12 cellular contexts compared by ENCODE assay signal in genomic region chr10:5043716-5044115, GRCh38. TPM values are rescaled to one million over a fixed set of nuclear protein-coding genes. Genes with fewer than 3 reads are reported as not detected.
DNase-seq lines count a peak whose midpoint lies in the region; ATAC-seq, FAIRE-seq and TF ChIP-seq lines count a peak whose summit lies in the region.
"Had no signal": no experiment of that assay in that cellular context is flagged by ENCODE, and none has a peak within 500 bp of the region (broad histone marks: within the 10 kb centered on the region; RNA-seq: fewer than 3 reads in every experiment).

No MANE protein-coding gene starts in this region.

- H3K4me2 ChIP-seq in HepG2 (ENCODE audit: low read depth, low read length) = no peak overlapping the region

- DNase-seq in HepG2 (ENCODE audit: low spot score) (no peak), NCI-H69 (lab: John Stamatoyannopoulos, UW) (peak; percentile 86), ovary (no peak), HUDEP-2 (lab: John Stamatoyannopoulos, UW; ENCODE audit: unreplicated experiment in 76 of 76) (no peak), midbrain (lab: John Stamatoyannopoulos, UW) (no peak)
- DNase-seq: natural killer cell, trophoblast cell, WERI-Rb-1 had no signal

- in situ Hi-C loops in HepG2 (cut with HindIII; ENCODE audit: extremely low pct_ligation_motif_present, low pct_unique_long_range_greater_than_20kb) = no loop called here

- H3K9ac ChIP-seq in liver (ENCODE audit: low read depth in 1 of 2, low read length in 2 of 2) (no peak overlapping the region), HepG2 (ENCODE audit: insufficient read depth, low read depth, low read length) (no peak overlapping the region)

- no peak for TF ChIP-seq CTCF in liver (IDR thresholded peaks at IDR 0.05; ENCODE audit: low read depth, low read length, missing input control)
- TF ChIP-seq CTCF in HepG2 (CRISPR knock-in tag; IDR thresholded peaks at IDR 0.05) = no peak
- TF ChIP-seq CTCF in ovary (IDR thresholded peaks at IDR 0.05) = no peak

- H3K36me3 ChIP-seq in liver (ENCODE audit: control insufficient read depth in 4 of 4, insufficient read depth in 3 of 4, low read depth in 1 of 4, low read length in 3 of 4) (no peaks in the 10 kb centered on the region), HepG2 (replicated peaks in 1 of 2; ENCODE audit: control insufficient read depth in 1 of 2, insufficient read depth in 2 of 2, low read length in 2 of 2) (no peaks in the 10 kb centered on the region), ovary (no peaks in the 10 kb centered on the region)
- H3K36me3 ChIP-seq: WERI-Rb-1 had no signal

- TF ChIP-seq RAD21 in liver (IDR thresholded peaks at IDR 0.05) (peak; percentile 45 to 51), HepG2 (CRISPR knock-in tag; IDR thresholded peaks at IDR 0.05) (no peak)

- H3K4me3 ChIP-seq in liver (ENCODE audit: low read depth in 1 of 3, low read length in 3 of 3) (no peak overlapping the region), HepG2 (replicated peaks in 1 of 3; ENCODE audit: insufficient read depth in 1 of 3, low read depth in 2 of 3, low read length in 3 of 3) (no peak overlapping the region), ovary (no peak overlapping the region)
- H3K4me3 ChIP-seq: SK-N-MC had no signal

- CTCF ChIA-PET in HepG2 (lab: Yijun Ruan, JAX; ENCODE audit: low intra/inter-chr PET ratio, low total read pairs) = no interaction called here

- TF ChIP-seq POLR2A in HepG2 (IDR thresholded peaks at IDR 0.05; ENCODE audit: insufficient read depth in 1 of 2, low read depth in 2 of 2, low read length in 2 of 2) = no peak
- no peak for TF ChIP-seq POLR2A in ovary (IDR thresholded peaks at IDR 0.05)

- TF ChIP-seq EP300 in HepG2 (IDR thresholded peaks at IDR 0.05; ENCODE audit: low read depth in 2 of 2, low read length in 2 of 2) = no peak
- TF ChIP-seq EP300 in HepG2 (CRISPR knock-in tag; IDR thresholded peaks at IDR 0.05; ENCODE audit: borderline replicate concordance) = no peak
- no peak for TF ChIP-seq EP300 in ovary (IDR thresholded peaks at IDR 0.05)

- WGBS in liver = 53% methylated on average over 1 of the region's 1 CpG
- WGBS in HepG2 (ENCODE audit: low lambda C conversion rate) = 100% methylated on average over 1 of the region's 1 CpG
- WGBS in ovary, 3 donors = 98 to 100% (median 100%) methylated on average over 1 of the region's 1 CpG

- no peaks in the 10 kb centered on the region for H3K79me2 ChIP-seq in HepG2 (ENCODE audit: insufficient read depth, low read length)

- no peaks in the 10 kb centered on the region for H3K9me3 ChIP-seq in liver (ENCODE audit: control insufficient read depth in 4 of 4, low read length in 3 of 4)
- H3K9me3 ChIP-seq in HepG2 (ENCODE audit: low read length) = peaks cover 28% of the 10 kb centered on the region
- H3K9me3 ChIP-seq in ovary = no peaks in the 10 kb centered on the region

- H3K27me3 ChIP-seq in liver (ENCODE audit: control insufficient read depth in 4 of 4, insufficient read depth in 4 of 4, low read length in 3 of 4) (no peaks in the 10 kb centered on the region), HepG2 (ENCODE audit: control insufficient read depth in 1 of 2, insufficient read depth in 2 of 2, low read length in 2 of 2) (no peaks in the 10 kb centered on the region), ovary (no peaks in the 10 kb centered on the region)

- POLR2A ChIA-PET in HepG2 (lab: Yijun Ruan, JAX) = no interaction called here

- ATAC-seq in HepG2 (no peak), SK-N-SH treated with all-trans-retinoic acid at 6 μM for 48 hours (no peak)
- ATAC-seq: natural killer cell had no signal

- no TSS peak for BruUV-seq in HepG2 (replicated peaks; lab: Mats Ljungman, UMichigan)

- H4K20me1 ChIP-seq in HepG2 (ENCODE audit: insufficient read depth, low read length) = no peaks in the 10 kb centered on the region

- intact Hi-C loops in HepG2 (cut with micrococcal nuclease; ENCODE audit: unreplicated experiment) = no loop called here
- intact Hi-C loops in ovary (cut with DNase I) = no loop called here

- FAIRE-seq in HepG2 (lab: Jason Lieb, UNC) (no peak), islet of Langerhans (lab: Jason Lieb, UNC) (peak; percentile 99)

- H2AFZ ChIP-seq in HepG2 (ENCODE audit: low read length) = no peak overlapping the region

- peaks cover 9 to 44% (median 41%) of the 10 kb centered on the region in 4 donors for H3K4me1 ChIP-seq in liver (ENCODE audit: control insufficient read depth in 4 of 4, insufficient read depth in 4 of 4, low read length in 3 of 4)
- peaks cover 53% of the 10 kb centered on the region for H3K4me1 ChIP-seq in HepG2 (ENCODE audit: insufficient read depth, low read length)
- peaks cover 5% of the 10 kb centered on the region for H3K4me1 ChIP-seq in ovary (ENCODE audit: insufficient read depth)

- H3K27ac ChIP-seq in liver (ENCODE audit: low read depth in 1 of 2, low read length in 2 of 2) (peak overlapping the region; percentile 40 to 41), HepG2 (ENCODE audit: extremely low read length, insufficient read depth, low read length) (no peak overlapping the region), ovary (no peak overlapping the region)
- H3K27ac ChIP-seq: SK-N-MC, WERI-Rb-1 had no signal

TF ChIP-seq in liver, 16 proteins besides CTCF, POLR2A, EP300 and RAD21 (continues in another document):
- TF ChIP-seq FOXA2 (IDR thresholded peaks at IDR 0.05) = peak; percentile 61
- peak; percentile 64 to 79 for TF ChIP-seq RXRA (IDR thresholded peaks at IDR 0.05)

TF ChIP-seq in HepG2, 621 proteins besides CTCF, POLR2A, EP300 and RAD21 (continues in another document):
- no peak for TF ChIP-seq ZNF740 (CRISPR knock-in tag; IDR thresholded peaks at IDR 0.05)

RNA-seq across cellular contexts. Expression of gene AKR1C2, which starts 40.1 kb away (rescaled TPM):
- total RNA-seq in liver (100 to 1,000 TPM in 1 of 2 donors, 10 to 100 TPM in 1; 63.8 to 129 TPM), HepG2 (2016; rRNA removed; fragmentation: Illumina TruSeq; extraction: Trizol) (900 and 1,454 TPM in 2 replicates), ovary (10 to 100 TPM in 5 of 7 donors, 1 to 10 TPM in 2; 2.0 to 17.4 (median 14.0) TPM)
- polyA plus RNA-seq in liver (100 to 1,000 TPM; 195 to 699 TPM), HepG2 (2011; rRNA removed) (119 and 140 TPM in 2 replicates), ovary (10 to 100 TPM in 1 of 2 donors, 1 to 10 TPM in 1; 9.8 to 24.5 TPM)
- total RNA-seq in HepG2 (2016; cell fraction: cytosol; rRNA removed; fragmentation: Illumina TruSeq; extraction: Trizol; ENCODE audit: low read depth) = 163 and 172 TPM in 2 replicates
- 917 and 1,471 TPM in 2 replicates for total RNA-seq in HepG2 (2016; cell fraction: insoluble cytoplasmic fraction; rRNA removed; fragmentation: Illumina TruSeq; extraction: Trizol)
- total RNA-seq in HepG2 (2016; cell fraction: membrane; rRNA removed; fragmentation: Illumina TruSeq; extraction: Trizol) = 212 and 232 TPM in 2 replicates
- total RNA-seq in HepG2 (2016; cell fraction: nucleus; rRNA removed; fragmentation: Illumina TruSeq; extraction: Trizol) = 280 and 324 TPM in 2 replicates
- 90.1 and 101 TPM in 2 replicates for polyA plus RNA-seq in HepG2 (2011; cell fraction: cytosol; rRNA removed)
- 40.5 and 42.4 TPM in 2 replicates for polyA plus RNA-seq in HepG2 (2011; cell fraction: nucleus; rRNA removed)
- polyA plus RNA-seq in HepG2 (2012) = 278 and 553 TPM in 2 replicates
- 180 and 201 TPM in 2 replicates for polyA plus RNA-seq in HepG2 (2016; cell fraction: cytosol; fragmentation: Illumina TruSeq; extraction: Trizol; ENCODE audit: low read depth)
- 1,564 and 1,598 TPM in 2 replicates for polyA plus RNA-seq in HepG2 (2016; cell fraction: insoluble cytoplasmic fraction; fragmentation: Illumina TruSeq; extraction: Trizol; ENCODE audit: low read depth)
- polyA plus RNA-seq in HepG2 (2016; cell fraction: membrane; fragmentation: Illumina TruSeq; extraction: Trizol; ENCODE audit: low read depth) = 191 and 221 TPM in 2 replicates
- polyA plus RNA-seq in HepG2 (2016; cell fraction: nucleus; fragmentation: Illumina TruSeq; extraction: Trizol; ENCODE audit: insufficient read depth, low read depth) = 438 and 449 TPM in 2 replicates
- 5.2 and 46.8 TPM in 2 replicates for polyA minus RNA-seq in HepG2 (2011; rRNA and poly(A)+ RNA removed; ENCODE audit: low replicate concordance)
- 39.8 and 42.3 TPM in 2 replicates for polyA minus RNA-seq in HepG2 (2011; cell fraction: cytosol; rRNA and poly(A)+ RNA removed)
- 57.6 and 75.3 TPM in 2 replicates for polyA minus RNA-seq in HepG2 (2011; cell fraction: nucleus; rRNA and poly(A)+ RNA removed)
- total RNA-seq: natural killer cell had no signal

RNA-seq across cellular contexts. Expression of gene AKR1C3, which starts 50.5 kb away (rescaled TPM):
- 100 to 1,000 TPM in 1 of 2 donors, 10 to 100 TPM in 1; 65.8 to 205 TPM for total RNA-seq in liver
- 100 to 1,000 TPM; 142 to 292 TPM for polyA plus RNA-seq in liver
- 368 and 551 TPM in 2 replicates for total RNA-seq in HepG2 (2016; rRNA removed; fragmentation: Illumina TruSeq; extraction: Trizol)
- 134 and 147 TPM in 2 replicates for total RNA-seq in HepG2 (2016; cell fraction: cytosol; rRNA removed; fragmentation: Illumina TruSeq; extraction: Trizol; ENCODE audit: low read depth)
- 369 and 539 TPM in 2 replicates for total RNA-seq in HepG2 (2016; cell fraction: insoluble cytoplasmic fraction; rRNA removed; fragmentation: Illumina TruSeq; extraction: Trizol)
- 138 and 154 TPM in 2 replicates for total RNA-seq in HepG2 (2016; cell fraction: membrane; rRNA removed; fragmentation: Illumina TruSeq; extraction: Trizol)
- total RNA-seq in HepG2 (2016; cell fraction: nucleus; rRNA removed; fragmentation: Illumina TruSeq; extraction: Trizol) = 156 and 162 TPM in 2 replicates
- 510 and 532 TPM in 2 replicates for polyA plus RNA-seq in HepG2 (2011; rRNA removed)
- polyA plus RNA-seq in HepG2 (2011; cell fraction: cytosol; rRNA removed) = 458 and 549 TPM in 2 replicates
- 116 and 167 TPM in 2 replicates for polyA plus RNA-seq in HepG2 (2011; cell fraction: nucleus; rRNA removed)
- 489 and 651 TPM in 2 replicates for polyA plus RNA-seq in HepG2 (2012)
- 110 and 117 TPM in 2 replicates for polyA plus RNA-seq in HepG2 (2016; cell fraction: cytosol; fragmentation: Illumina TruSeq; extraction: Trizol; ENCODE audit: low read depth)
- 384 and 400 TPM in 2 replicates for polyA plus RNA-seq in HepG2 (2016; cell fraction: insoluble cytoplasmic fraction; fragmentation: Illumina TruSeq; extraction: Trizol; ENCODE audit: low read depth)
- polyA plus RNA-seq in HepG2 (2016; cell fraction: membrane; fragmentation: Illumina TruSeq; extraction: Trizol; ENCODE audit: low read depth) = 91.8 and 107 TPM in 2 replicates
- 144 and 160 TPM in 2 replicates for polyA plus RNA-seq in HepG2 (2016; cell fraction: nucleus; fragmentation: Illumina TruSeq; extraction: Trizol; ENCODE audit: insufficient read depth, low read depth)
- polyA minus RNA-seq in HepG2 (2011; rRNA and poly(A)+ RNA removed; ENCODE audit: low replicate concordance) = 210 and 278 TPM in 2 replicates
- 143 and 173 TPM in 2 replicates for polyA minus RNA-seq in HepG2 (2011; cell fraction: cytosol; rRNA and poly(A)+ RNA removed)
- 118 and 193 TPM in 2 replicates for polyA minus RNA-seq in HepG2 (2011; cell fraction: nucleus; rRNA and poly(A)+ RNA removed)
- total RNA-seq in ovary = 10 to 100 TPM; 10.7 to 26.5 (median 19.3) TPM
- 10 to 100 TPM; 12.5 to 13.8 TPM for polyA plus RNA-seq in ovary

Comparison
In these comparisons a context has a peak if more than half of its experiments do, and no peak if none do; other contexts are left out.
1. H3K27ac ChIP-seq: peak in liver (2 of 2); none in HepG2 (single experiment) and ovary (0 of 2).